ENCODE assay signal across 9 cellular contexts in genomic region chr3:171149717-171150116, GRCh38.
"Had no signal": no experiment of that assay in that cellular context is flagged by ENCODE, and none has a peak within 500 bp of the region (broad histone marks: within the 10 kb centered on the region; RNA-seq: fewer than 3 reads in every experiment).

No MANE protein-coding gene starts in this region.

- DNase-seq: GOT3, H7, HFFc6, IMR-90, KG1 had no signal

- H3K27ac ChIP-seq: HL-60 had no signal

- H3K9me3 ChIP-seq: HAP-1 had no signal

- H3K4me3 ChIP-seq: HAP-1, K562 had no signal

- H3K36me3 ChIP-seq: HAP-1 had no signal

- FAIRE-seq: K562 had no signal

- H3K4me1 ChIP-seq: HAP-1 had no signal

- ATAC-seq: HCT116, K562 had no signal
